11 cellular contexts compared by ENCODE assay signal in genomic region chr6:118639054-118639964, GRCh38. TPM values are rescaled to one million over a fixed set of nuclear protein-coding genes. Genes with fewer than 3 reads are reported as not detected.
DNase-seq lines count a peak whose midpoint lies in the region; ATAC-seq lines count a peak whose summit lies in the region.
"Had no signal": no experiment of that assay in that cellular context is flagged by ENCODE, and none has a peak within 500 bp of the region (broad histone marks: within the 10 kb centered on the region; RNA-seq: fewer than 3 reads in every experiment).

No MANE protein-coding gene starts in this region.

- no peak overlapping the region for H2BK5ac ChIP-seq in mesenchymal stem cell (ENCODE audit: low read depth, low read length, poor library complexity, severe bottlenecking)

- no peak overlapping the region for H3K9ac ChIP-seq in mesenchymal stem cell (ENCODE audit: low read length)

- no peaks in the 10 kb centered on the region for H3K9me3 ChIP-seq in mesenchymal stem cell (ENCODE audit: control insufficient read depth, low read length)
- H3K9me3 ChIP-seq: gastrocnemius medialis had no signal

- no peak overlapping the region for H2BK15ac ChIP-seq in mesenchymal stem cell (ENCODE audit: low read depth, poor library complexity, severe bottlenecking)

- H3K36me3 ChIP-seq in mesenchymal stem cell (ENCODE audit: control insufficient read depth in 1 of 2, insufficient read depth in 2 of 2, low read depth in 1 of 2, low read length in 2 of 2): no peaks in the 10 kb centered on the region
- H3K36me3 ChIP-seq: gastrocnemius medialis had no signal

- no peak overlapping the region for H3K27ac ChIP-seq in mesenchymal stem cell (ENCODE audit: low read length, poor library complexity, severe bottlenecking)
- H3K27ac ChIP-seq: gastrocnemius medialis had no signal

- no peak overlapping the region for H3K4ac ChIP-seq in mesenchymal stem cell (ENCODE audit: low read depth in 1 of 2, low read length in 2 of 2)

- H4K91ac ChIP-seq in mesenchymal stem cell (ENCODE audit: low read length): no peak overlapping the region

- 86% methylated on average over 3 of the region's 4 CpGs for WGBS in mesenchymal stem cell

- no peak overlapping the region for H3K23ac ChIP-seq in mesenchymal stem cell (ENCODE audit: low read length in 2 of 2)

- no peak overlapping the region for H3K4me2 ChIP-seq in mesenchymal stem cell (ENCODE audit: low read length, poor library complexity, severe bottlenecking)

- H2AK5ac ChIP-seq in mesenchymal stem cell (ENCODE audit: low read length, severe bottlenecking): no peak overlapping the region

- H2BK12ac ChIP-seq in mesenchymal stem cell (ENCODE audit: low read length in 2 of 2): no peak overlapping the region

- H4K8ac ChIP-seq in mesenchymal stem cell (ENCODE audit: low read length): no peak overlapping the region

- no peaks in the 10 kb centered on the region for H3K27me3 ChIP-seq in mesenchymal stem cell (ENCODE audit: control insufficient read depth in 1 of 2, insufficient read depth in 1 of 2, low read length in 2 of 2)
- H3K27me3 ChIP-seq: gastrocnemius medialis had no signal

- ATAC-seq in GM18907 (IDR thresholded peaks at IDR 0.05; ENCODE audit: unreplicated experiment): peak; percentile 84
- ATAC-seq in GM21737 (IDR thresholded peaks at IDR 0.05; ENCODE audit: unreplicated experiment): peak; percentile 73
- ATAC-seq in HG03521 (IDR thresholded peaks at IDR 0.05; ENCODE audit: unreplicated experiment): peak; percentile 73
- ATAC-seq: gastrocnemius medialis had no signal

- H3K4me3 ChIP-seq in mesenchymal stem cell (ENCODE audit: insufficient read depth in 1 of 2, low read depth in 1 of 2, low read length in 2 of 2): no peak overlapping the region
- H3K4me3 ChIP-seq: gastrocnemius medialis had no signal

- H3K79me1 ChIP-seq in mesenchymal stem cell (replicated peaks; ENCODE audit: low read length, poor library complexity, severe bottlenecking): peaks cover 12% of the 10 kb centered on the region

- no peak overlapping the region for H3K18ac ChIP-seq in mesenchymal stem cell (ENCODE audit: low read depth in 1 of 2, low read length in 2 of 2)

- H2AFZ ChIP-seq in mesenchymal stem cell (ENCODE audit: low read depth, low read length): no peak overlapping the region

- no peak overlapping the region for H2BK120ac ChIP-seq in mesenchymal stem cell (ENCODE audit: low read depth, low read length)

- H3K4me1 ChIP-seq in mesenchymal stem cell (ENCODE audit: control insufficient read depth, insufficient read depth, low read depth, low read length): no peaks in the 10 kb centered on the region

- no peak overlapping the region for H3K14ac ChIP-seq in mesenchymal stem cell (ENCODE audit: low read length in 2 of 2)

- DNase-seq in mesenchymal stem cell (peak; percentile 9), 8988T (no peak), HuH-7 (ENCODE audit: low spot score) (no peak), NCI-H1417 treated with DMSO at 0.1 percent for 48 hours (lab: John Stamatoyannopoulos, UW) (no peak), ureter (ENCODE audit: low spot score) (no peak)
- DNase-seq: activated CD4-positive, alpha-beta T cell treated with anti-CD3 and anti-CD28 coated beads for 48 hours; gastrocnemius medialis; NCI-H69 had no signal

RNA-seq across cellular contexts. Expression of gene CEP85L, which starts 12.1 kb away (rescaled TPM):
- polyA plus RNA-seq in mesenchymal stem cell (2013, experiment 1 of 2): 6.0 TPM
- polyA plus RNA-seq in mesenchymal stem cell (2013, experiment 2 of 2): 6.1 TPM
- 34.5 TPM for total RNA-seq in ureter
